Comparison of ENCODE assay signal across 15 cellular contexts in genomic region chr5:139186293-139186692, GRCh38.
"Had no signal": no experiment of that assay in that cellular context is flagged by ENCODE, and none has a peak within 500 bp of the region (broad histone marks: within the 10 kb centered on the region; RNA-seq: fewer than 3 reads in every experiment).

No MANE protein-coding gene starts in this region.

- H3K9me3 Mint-ChIP-seq: activated naive CD8-positive, alpha-beta T cell treated with anti-CD3 and anti-CD28 coated beads, Interleukin-2, amount 10 ng/mL, durations not matched to agents 7 days and 5 days; memory B cell; naive thymus-derived CD8-positive, alpha-beta T cell had no signal

- ATAC-seq: activated CD4-positive, CD25-positive, alpha-beta regulatory T cell treated with anti-CD3 and anti-CD28 coated beads, Interleukin-2, amount 50 U/mL, for 24 hours; naive thymus-derived CD8-positive, alpha-beta T cell; pancreas had no signal

- H3K36me3 ChIP-seq: pancreas, transverse colon, vagina had no signal

- H3K27me3 ChIP-seq: pancreas, transverse colon, vagina had no signal

- H3K4me3 ChIP-seq: pancreas, transverse colon, vagina had no signal

- H3K27ac Mint-ChIP-seq: activated naive CD8-positive, alpha-beta T cell treated with anti-CD3 and anti-CD28 coated beads, Interleukin-2, amount 10 ng/mL, durations not matched to agents 7 days and 5 days; memory B cell; naive thymus-derived CD8-positive, alpha-beta T cell had no signal

- H3K4me3 Mint-ChIP-seq: activated naive CD8-positive, alpha-beta T cell treated with anti-CD3 and anti-CD28 coated beads, Interleukin-2, amount 10 ng/mL, durations not matched to agents 7 days and 5 days; memory B cell; naive thymus-derived CD8-positive, alpha-beta T cell had no signal

- H3K27ac ChIP-seq: pancreas, vagina had no signal

- H3K27me3 Mint-ChIP-seq: activated naive CD8-positive, alpha-beta T cell treated with anti-CD3 and anti-CD28 coated beads, Interleukin-2, amount 10 ng/mL, durations not matched to agents 7 days and 5 days; memory B cell; naive thymus-derived CD8-positive, alpha-beta T cell had no signal

- DNase-seq: activated naive CD4-positive, alpha-beta T cell; activated naive CD8-positive, alpha-beta T cell treated with anti-CD3 and anti-CD28 coated beads, Interleukin-2, amount 10 ng/mL, durations not matched to agents 7 days and 5 days; cerebellar nuclear complex; dermis blood vessel endothelial cell; hippocampal formation; left ventricle myocardium superior; naive thymus-derived CD8-positive, alpha-beta T cell; pancreas; stimulated activated CD4-positive, alpha-beta T cell treated with anti-CD3 and anti-CD28 coated beads, Interleukin-15, amount 100 ng/mL, for 24 hours; stimulated activated CD4-positive, alpha-beta T cell treated with anti-CD3 and anti-CD28 coated beads, Interleukin-4, amount 100 ng/mL, for 1 hour; stimulated activated naive CD4-positive, alpha-beta T cell had no signal

- H3K9me3 ChIP-seq: pancreas, transverse colon, vagina had no signal
